In the genomic region with DNA sequence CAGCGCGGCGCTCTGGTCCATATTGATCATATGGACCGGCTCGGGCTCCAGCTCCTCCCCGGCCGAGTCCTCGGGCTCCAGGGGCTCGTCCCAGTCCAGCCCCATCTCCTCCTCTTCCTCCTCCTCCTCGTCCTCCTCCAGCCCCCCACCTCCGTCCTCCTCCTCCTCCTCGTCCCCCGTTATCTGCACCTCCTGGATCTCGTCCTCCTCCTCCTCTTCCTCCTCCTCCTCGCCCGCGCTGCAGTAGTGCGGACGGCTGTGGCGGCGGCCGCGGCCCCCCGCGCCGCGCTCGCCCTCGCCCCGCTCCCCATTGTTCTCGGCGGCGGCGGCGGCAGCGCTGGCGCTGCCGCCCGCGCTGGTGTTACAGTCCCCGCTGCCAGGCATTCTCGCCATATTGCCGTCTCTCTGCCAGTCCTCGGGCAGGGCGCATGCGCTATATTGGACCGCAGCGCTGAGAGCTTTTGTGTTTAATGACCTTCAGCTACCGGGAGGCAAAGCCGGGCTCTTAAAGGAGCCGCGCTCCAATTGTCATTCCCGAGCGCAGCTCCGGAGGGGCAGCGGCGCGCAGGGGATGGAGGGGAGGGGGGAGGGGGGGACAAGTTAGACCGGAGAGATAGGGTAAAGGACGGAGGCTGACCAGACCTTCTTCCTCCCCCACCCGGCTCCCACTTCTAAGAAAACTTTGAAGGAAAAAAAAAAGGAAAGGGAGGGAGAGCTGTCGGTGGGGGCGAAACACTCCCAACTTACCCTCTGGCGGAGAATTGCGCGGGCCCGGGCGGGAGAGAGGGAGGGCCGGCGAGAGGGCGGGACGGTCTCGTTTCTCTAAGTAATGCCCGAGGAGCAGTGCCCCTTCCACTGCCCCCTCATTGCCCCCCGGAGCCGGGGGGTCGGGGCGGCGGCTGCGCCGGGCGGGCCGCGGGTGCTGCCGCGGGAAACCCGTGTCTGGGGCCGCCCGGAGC, we compare ENCODE assay signal across 8 cellular contexts. TPM values are rescaled to one million over a fixed set of nuclear protein-coding genes. Genes with fewer than 3 reads are reported as not detected.
DNase-seq lines count a peak whose midpoint lies in the region; ATAC-seq and TF ChIP-seq lines count a peak whose summit lies in the region.

TSS of gene KCTD1 (minus strand) at position 410 of the 959 bp plus-strand sequence. CDS start at position 393, 17 bp downstream.

- H3K9ac ChIP-seq in HUES6 (ENCODE audit: low read length), result peak within 1 kb of the TSS; percentile 72
- peak within 1 kb of the TSS; percentile 66 for H3K9ac ChIP-seq in OCI-LY1 (ENCODE audit: low read length)
- H3K9ac ChIP-seq in muscle layer of colon (ENCODE audit: low read length), result no peak within 1 kb of the TSS

- H3K4me3 ChIP-seq in HUES6 (ENCODE audit: low read depth, low read length) (peak within 1 kb of the TSS; percentile 87), OCI-LY1 (ENCODE audit: low read depth, low read length, poor library complexity, severe bottlenecking) (peak within 1 kb of the TSS; percentile 81), esophagus muscularis mucosa (peak within 1 kb of the TSS; percentile 66 to 92 (median 74)), muscle layer of colon (ENCODE audit: low read depth in 1 of 2, low read length in 2 of 2) (peak within 1 kb of the TSS; percentile 70 to 77)

- no peak within 1 kb of the TSS for H3K27ac ChIP-seq in HUES6 (ENCODE audit: low read depth, low read length)
- no peak within 1 kb of the TSS for H3K27ac ChIP-seq in OCI-LY1 (ENCODE audit: low read depth, low read length, poor library complexity, severe bottlenecking)
- peak within 1 kb of the TSS; percentile 73 to 83 (median 78) for H3K27ac ChIP-seq in esophagus muscularis mucosa (replicated peaks in 1 of 4)
- H3K27ac ChIP-seq in muscle layer of colon (ENCODE audit: low read depth, low read length), result peak within 1 kb of the TSS; percentile 58

- H3K9me3 ChIP-seq in HUES6 (ENCODE audit: control insufficient read depth, insufficient read depth, low read depth, low read length) (no peaks in the 10 kb centered on the region), OCI-LY1 (ENCODE audit: low read length) (no peaks in the 10 kb centered on the region), esophagus muscularis mucosa (no peaks in the 10 kb centered on the region), muscle layer of colon (ENCODE audit: low read length) (no peaks in the 10 kb centered on the region)

- CTCF ChIA-PET in Calu3 (lab: Charles Lee), result interaction anchor here (0.6 to 3.1 kb wide), 12 partner anchors 9 to 683 kb away, joined by 3 to 21 read pairs (median 4); no protein-coding TSS in a partner anchor

- peak within 1 kb of the TSS; percentile 67 for H3K27ac Mint-ChIP-seq in Calu3 (ENCODE audit: unreplicated experiment)

- H3K9me3 Mint-ChIP-seq in Calu3 (ENCODE audit: low read depth, unreplicated experiment), result no peaks in the 10 kb centered on the region

- peak within 1 kb of the TSS; percentile 71; the same call in 1 of the 2 replicates for H2AFZ ChIP-seq in OCI-LY1 (ENCODE audit: low read length)

- no peaks in the 10 kb centered on the region for H4K20me1 ChIP-seq in OCI-LY1 (ENCODE audit: insufficient read depth, low read length)

- peak; percentile 42 for ATAC-seq in GM21390 (IDR thresholded peaks at IDR 0.05; ENCODE audit: unreplicated experiment)

- DNase-seq in Calu3 (peak; percentile 73), esophagus muscularis mucosa (ENCODE audit: extremely low spot score) (no peak)
- DNase-seq in activated T-cell treated with anti-CD3 and anti-CD28 coated beads, Interleukin-2, amount 50 U/mL, for 1 hour, result peak; percentile 59
- peak; percentile 49 to 56 for DNase-seq in stimulated activated CD8-positive, alpha-beta memory T cell treated with anti-CD3 and anti-CD28 coated beads, Interleukin-7, amount 100 ng/mL, for 4 hours (ENCODE audit: low read depth in 2 of 2)

- TF ChIP-seq CTCF in Calu3 (IDR thresholded peaks at IDR 0.05; ENCODE audit: unreplicated experiment) (no peak), OCI-LY1 (IDR thresholded peaks at IDR 0.05; ENCODE audit: low read length) (no peak), esophagus muscularis mucosa (IDR thresholded peaks at IDR 0.05) (no peak)

- peaks cover 33% of the 10 kb centered on the region for H3K4me1 Mint-ChIP-seq in Calu3 (ENCODE audit: low read depth, unreplicated experiment)

- WGBS in esophagus muscularis mucosa, result 1% methylated on average over 75 of the region's 89 CpGs

- no peaks in the 10 kb centered on the region for H3K27me3 Mint-ChIP-seq in Calu3 (ENCODE audit: unreplicated experiment)

- no TSS peak for BruUV-seq in Calu3 (replicated peaks; lab: Mats Ljungman, UMichigan)

- intact Hi-C loops in Calu3 (cut with micrococcal nuclease; ENCODE audit: unreplicated experiment) (loop anchor here (2.0 to 5.0 kb wide), 4 partner anchors 36 to 141 kb away; no protein-coding TSS in a partner anchor), esophagus muscularis mucosa (cut with DNase I) (loop anchor here (5.0 to 10.0 kb wide), 2 partner anchors 104 to 164 kb away; no protein-coding TSS in a partner anchor)

- H3K36me3 Mint-ChIP-seq in Calu3 (ENCODE audit: insufficient read depth, unreplicated experiment), result peaks cover 79% of the 10 kb centered on the region

- no peaks in the 10 kb centered on the region for H3K9me2 ChIP-seq in OCI-LY1 (ENCODE audit: low read depth, low read length)

- H3K4me1 ChIP-seq in HUES6 (ENCODE audit: control insufficient read depth, insufficient read depth, low read length) (peaks cover 36% of the 10 kb centered on the region), OCI-LY1 (ENCODE audit: insufficient read depth, low read length, severe bottlenecking) (peaks cover 31% of the 10 kb centered on the region), esophagus muscularis mucosa (peaks cover 36 to 69% (median 61%) of the 10 kb centered on the region in 4 donors), muscle layer of colon (ENCODE audit: insufficient read depth, low read length) (peaks cover 37% of the 10 kb centered on the region)

- no peaks in the 10 kb centered on the region for H3K79me2 ChIP-seq in OCI-LY1 (ENCODE audit: insufficient read depth, low read length)

- peak within 1 kb of the TSS; percentile 80 for H3K4me3 Mint-ChIP-seq in Calu3 (ENCODE audit: low read depth, unreplicated experiment)

- no peak for TF ChIP-seq POLR2A in esophagus muscularis mucosa (IDR thresholded peaks at IDR 0.05; ENCODE audit: low read depth)

- peak within 1 kb of the TSS; percentile 85 for H3K4me2 ChIP-seq in OCI-LY1 (ENCODE audit: low read length)

- H3K36me3 ChIP-seq in HUES6 (ENCODE audit: control insufficient read depth, insufficient read depth, low read length), result no peaks in the 10 kb centered on the region
- H3K36me3 ChIP-seq in OCI-LY1 (ENCODE audit: insufficient read depth, low read length), result no peaks in the 10 kb centered on the region
- no peaks in the 10 kb centered on the region for H3K36me3 ChIP-seq in esophagus muscularis mucosa
- H3K36me3 ChIP-seq in muscle layer of colon (ENCODE audit: insufficient read depth, low read length), result no peaks in the 10 kb centered on the region

- no peaks in the 10 kb centered on the region for H3F3A ChIP-seq in OCI-LY1 (ENCODE audit: insufficient read depth, low read length)

- no peak for TF ChIP-seq EP300 in esophagus muscularis mucosa (IDR thresholded peaks at IDR 0.05)

- peaks cover 72% of the 10 kb centered on the region for H3K27me3 ChIP-seq in HUES6 (ENCODE audit: control insufficient read depth, insufficient read depth, low read length)
- H3K27me3 ChIP-seq in OCI-LY1 (ENCODE audit: insufficient read depth, low read length), result no peaks in the 10 kb centered on the region
- H3K27me3 ChIP-seq in esophagus muscularis mucosa, result peaks cover 0 to 35% (median 9%) of the 10 kb centered on the region in 4 donors
- peaks cover 4 to 32% of the 10 kb centered on the region in 2 donors for H3K27me3 ChIP-seq in muscle layer of colon (ENCODE audit: control insufficient read depth in 1 of 2, insufficient read depth in 2 of 2, low read length in 2 of 2)

RNA-seq across cellular contexts. Expression of gene KCTD1, which starts in this region (rescaled TPM):
- total RNA-seq in Calu3 (2022), result 54.1 and 63.2 TPM in 2 replicates
- 10 to 100 TPM in 3 of 4 donors, 1 to 10 TPM in 1; 7.1 to 17.6 (median 12.7) TPM for total RNA-seq in esophagus muscularis mucosa

Comparison
In these comparisons a context has a peak if more than half of its experiments do, and no peak if none do; other contexts are left out.
1. H3K27ac ChIP-seq: peak in esophagus muscularis mucosa (4 of 4) and muscle layer of colon (single experiment); none in HUES6 (single experiment) and OCI-LY1 (single experiment).
2. Peak in every context shown above with its lines, with median percentiles within 50 percentile points of each other: H3K4me3 ChIP-seq.